8 cellular contexts compared by ENCODE assay signal in the genomic region with DNA sequence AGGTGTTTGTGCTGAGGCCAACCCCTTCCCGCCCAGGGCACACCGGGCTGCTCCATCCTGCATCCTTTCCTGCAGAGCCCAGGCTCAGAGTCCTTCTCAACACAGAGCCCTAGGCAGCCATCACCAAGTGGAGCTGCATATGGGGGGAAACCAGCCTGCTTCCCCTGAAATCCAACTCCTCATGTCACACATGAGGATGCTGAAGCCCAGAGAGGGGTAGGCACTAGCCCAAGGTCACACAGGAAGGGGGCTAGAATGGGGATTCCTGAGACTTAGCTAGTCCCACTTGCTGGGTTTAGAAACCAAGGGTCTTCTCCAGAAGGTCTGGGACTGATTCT. TPM values are rescaled to one million over a fixed set of nuclear protein-coding genes. Genes with fewer than 3 reads are reported as not detected.
DNase-seq lines count a peak whose midpoint lies in the region; ATAC-seq, FAIRE-seq and TF ChIP-seq lines count a peak whose summit lies in the region.

No MANE protein-coding gene starts in this region.

- peak overlapping the region; percentile 69 for H3K23ac ChIP-seq in IMR-90 (ENCODE audit: low read depth, low read length)

- H3K4me2 ChIP-seq in BLaER1 treated with 17β-estradiol and CSF1 and Interleukin-3, amounts not matched to agents 10 nM and 100 nM = peak overlapping the region; percentile 73 to 100 (median 89)
- no peak overlapping the region for H3K4me2 ChIP-seq in IMR-90 (ENCODE audit: low read depth, low read length)

- no peaks in the 10 kb centered on the region for H3K9me3 ChIP-seq in BLaER1 treated with 17β-estradiol and CSF1 and Interleukin-3, amounts not matched to agents 10 nM and 100 nM (replicated peaks in 1 of 11)
- H3K9me3 ChIP-seq in IMR-90 (ENCODE audit: control insufficient read depth, insufficient read depth, low read length) (no peaks in the 10 kb centered on the region), kidney (ENCODE audit: control insufficient read depth in 1 of 2, low read length in 2 of 2) (no peaks in the 10 kb centered on the region)

- peak overlapping the region; percentile 35 for H2BK5ac ChIP-seq in IMR-90 (ENCODE audit: low read depth, low read length, poor library complexity, severe bottlenecking)

- no TSS peak for BruUV-seq in IMR-90 (replicated peaks; lab: Mats Ljungman, UMichigan)

- H3K4me3 ChIP-seq in BLaER1 treated with 17β-estradiol and CSF1 and Interleukin-3, amounts not matched to agents 10 nM and 100 nM = peak overlapping the region in 2 of 10 experiments; percentile 11 to 38; a peak in 2 of 20 replicates
- H3K4me3 ChIP-seq in IMR-90 (ENCODE audit: insufficient read depth, low read depth, low read length) = no peak overlapping the region
- H3K4me3 ChIP-seq in kidney (ENCODE audit: low read length in 2 of 2) = no peak overlapping the region

- H3K27ac ChIP-seq in BLaER1 treated with 17β-estradiol and CSF1 and Interleukin-3, amounts not matched to agents 10 nM and 100 nM = peak overlapping the region; percentile 66 to 89 (median 79)
- peak overlapping the region; percentile 70 for H3K27ac ChIP-seq in IMR-90 (ENCODE audit: insufficient read depth, low read length)
- H3K27ac ChIP-seq in kidney (ENCODE audit: low read depth in 2 of 2, low read length in 2 of 2) = peak overlapping the region in 1 of 2 donors; percentile 75

- H2BK120ac ChIP-seq in IMR-90 (ENCODE audit: low read depth, low read length) = peak overlapping the region; percentile 94

- intact Hi-C loops in IMR-90 (cut with micrococcal nuclease) (no loop called here), natural killer cell (cut with micrococcal nuclease) (loop anchor here (5.0 kb wide), 1 partner anchor 41 kb away; no protein-coding TSS in a partner anchor), kidney (cut with DNase I) (no loop called here)

- TF ChIP-seq CTCF in IMR-90 (conservative IDR thresholded peaks at IDR 0.05; ENCODE audit: low read depth, low read length) (no peak), natural killer cell (IDR thresholded peaks at IDR 0.05) (no peak), kidney (IDR thresholded peaks at IDR 0.05; ENCODE audit: borderline replicate concordance, extremely low read depth, insufficient read depth) (no peak)

- H3K56ac ChIP-seq in IMR-90 (ENCODE audit: extremely low read depth, insufficient read depth, low read length) = peak overlapping the region; percentile 75; the same call in 1 of the 2 replicates

- peak overlapping the region; percentile 95 for H3K4ac ChIP-seq in IMR-90 (ENCODE audit: low read depth, low read length)

- peak overlapping the region; percentile 95 for H2AK5ac ChIP-seq in IMR-90 (ENCODE audit: low read depth, low read length)

- ATAC-seq in IMR-90 (ENCODE audit: low read depth) (peak; percentile 3; the same call in 1 of the 2 replicates), natural killer cell (peak; percentile 0 to 6 (median 1)), GM21526 (IDR thresholded peaks at IDR 0.05; ENCODE audit: low FRiP score, unreplicated experiment) (no peak), GM18519 (IDR thresholded peaks at IDR 0.05; ENCODE audit: low FRiP score, unreplicated experiment) (no peak)
- no peak for ATAC-seq in central memory CD8-positive, alpha-beta T cell (replicated peaks; ENCODE audit: extremely low read depth, poor library complexity, severe bottlenecking)

- CTCF ChIA-PET in IMR-90 (lab: Yijun Ruan, JAX) = interaction anchor here (1.2 kb wide), 1 partner anchor 40 kb away, joined by 3 read pairs; no protein-coding TSS in a partner anchor

- H4K8ac ChIP-seq in IMR-90 (ENCODE audit: low read depth in 2 of 2, low read length in 2 of 2) = peak overlapping the region; percentile 53 to 77

- H2BK15ac ChIP-seq in IMR-90 (ENCODE audit: low read depth, low read length) = peak overlapping the region; percentile 73; the same call in 2 of the 3 replicates

- POLR2A ChIA-PET in IMR-90 (lab: Charles Lee; ENCODE audit: unreplicated experiment) = interaction anchor here (0.6 kb wide), 1 partner anchor 86 kb away, joined by 4 read pairs; no protein-coding TSS in a partner anchor

- H3K4me3 Mint-ChIP-seq in central memory CD8-positive, alpha-beta T cell = peak overlapping the region; percentile 70
- H3K4me3 Mint-ChIP-seq in natural killer cell = peak overlapping the region; percentile 70

- TF ChIP-seq RAD21 in IMR-90 (IDR thresholded peaks at IDR 0.05; ENCODE audit: low read length) = no peak

- peak overlapping the region; percentile 43 for H3K18ac ChIP-seq in IMR-90 (ENCODE audit: low read depth, low read length)

- peak overlapping the region; percentile 45 for H4K5ac ChIP-seq in IMR-90 (ENCODE audit: low read depth, low read length)

- WGBS in IMR-90 (ENCODE audit: extremely low coverage in 2 of 2, insufficient read length in 1 of 2), 2 experiments = no CpG with 5 or more reads among the region's 2 CpGs

- H3K9ac ChIP-seq in BLaER1 treated with 17β-estradiol and CSF1 and Interleukin-3, amounts not matched to agents 10 nM and 100 nM = peak overlapping the region; percentile 43 to 78 (median 69); a peak in 19 of 22 replicates
- no peak overlapping the region for H3K9ac ChIP-seq in IMR-90 (ENCODE audit: low read depth, low read length)
- H3K9ac ChIP-seq in kidney (ENCODE audit: low read length in 2 of 2) = no peak overlapping the region

- H3K36me3 Mint-ChIP-seq in central memory CD8-positive, alpha-beta T cell (ENCODE audit: insufficient read depth) = peaks cover 7% of the 10 kb centered on the region
- H3K36me3 Mint-ChIP-seq in natural killer cell = no peaks in the 10 kb centered on the region

- H4K20me1 ChIP-seq in BLaER1 treated with 17β-estradiol and CSF1 and Interleukin-3, amounts not matched to agents 10 nM and 100 nM = peaks cover 0 to 4% (median 0%) of the 10 kb centered on the region in 11 experiments; a peak in 1 of 22 replicates
- no peaks in the 10 kb centered on the region for H4K20me1 ChIP-seq in IMR-90 (ENCODE audit: insufficient read depth, low read length)

- H2AFZ ChIP-seq in IMR-90 (replicated peaks; ENCODE audit: low read length, poor library complexity) = peak overlapping the region; percentile 80

- dilution Hi-C loops in IMR-90 (cut with HindIII; ENCODE audit: low sequenced_read_pairs, unreplicated experiment) = no loop called here

- peaks cover 85% of the 10 kb centered on the region for H3K4me1 Mint-ChIP-seq in central memory CD8-positive, alpha-beta T cell
- peaks cover 60 to 68% of the 10 kb centered on the region in 2 donors for H3K4me1 Mint-ChIP-seq in natural killer cell

- peak overlapping the region; percentile 85 for H3K14ac ChIP-seq in IMR-90 (replicated peaks; ENCODE audit: low read depth, low read length)

- H4K91ac ChIP-seq in IMR-90 (ENCODE audit: insufficient read depth, low read depth, low read length) = peak overlapping the region; percentile 91

- DNase-seq in IMR-90 = no peak
- no peak for DNase-seq in central memory CD8-positive, alpha-beta T cell (ENCODE audit: low spot score in 2 of 2)
- no peak for DNase-seq in natural killer cell
- DNase-seq in stimulated activated CD4-positive, alpha-beta T cell treated with anti-CD3 and anti-CD28 coated beads, Interleukin-4, amount 100 ng/mL, for 24 hours = no peak
- DNase-seq in kidney = no peak

- peak overlapping the region; percentile 86 for H2AK9ac ChIP-seq in IMR-90 (replicated peaks; ENCODE audit: low read depth, low read length, poor library complexity)

- no peaks in the 10 kb centered on the region for H3K36me3 ChIP-seq in BLaER1 treated with 17β-estradiol and CSF1 and Interleukin-3, amounts not matched to agents 10 nM and 100 nM
- H3K36me3 ChIP-seq in IMR-90 (ENCODE audit: control insufficient read depth, insufficient read depth, low read length) (no peaks in the 10 kb centered on the region), kidney (ENCODE audit: control insufficient read depth in 1 of 2, insufficient read depth in 2 of 2, low read length in 2 of 2) (no peaks in the 10 kb centered on the region)

- H3K79me1 ChIP-seq in IMR-90 (ENCODE audit: low read depth in 1 of 2, low read length in 2 of 2) = no peaks in the 10 kb centered on the region

- peaks cover 17% of the 10 kb centered on the region for H3K9me1 ChIP-seq in IMR-90 (ENCODE audit: insufficient read depth, low read length)

- H3K27ac Mint-ChIP-seq in central memory CD8-positive, alpha-beta T cell (ENCODE audit: low read depth) = peak overlapping the region; percentile 95
- H3K27ac Mint-ChIP-seq in natural killer cell = peak overlapping the region; percentile 93 to 97

- H3K27me3 ChIP-seq in BLaER1 treated with 17β-estradiol and CSF1 and Interleukin-3, amounts not matched to agents 10 nM and 100 nM = no peaks in the 10 kb centered on the region
- H3K27me3 ChIP-seq in IMR-90 (ENCODE audit: control insufficient read depth, insufficient read depth, low read length) = no peaks in the 10 kb centered on the region

- FAIRE-seq in kidney (lab: Jason Lieb, UNC) = no peak

- no peak for TF ChIP-seq POLR2A in IMR-90 (IDR thresholded peaks at IDR 0.05; ENCODE audit: low read depth, low read length)

- H2BK20ac ChIP-seq in IMR-90 (ENCODE audit: low read depth, low read length) = peak overlapping the region; percentile 93

- H3K27me3 Mint-ChIP-seq in central memory CD8-positive, alpha-beta T cell = no peaks in the 10 kb centered on the region
- no peaks in the 10 kb centered on the region for H3K27me3 Mint-ChIP-seq in natural killer cell (ENCODE audit: low read depth in 2 of 2)

- peaks cover 80 to 100% (median 95%) of the 10 kb centered on the region in 10 experiments for H3K4me1 ChIP-seq in BLaER1 treated with 17β-estradiol and CSF1 and Interleukin-3, amounts not matched to agents 10 nM and 100 nM
- H3K4me1 ChIP-seq in IMR-90 (ENCODE audit: control insufficient read depth, insufficient read depth, low read length) = peaks cover 20% of the 10 kb centered on the region
- H3K4me1 ChIP-seq in kidney (ENCODE audit: control insufficient read depth in 1 of 2, insufficient read depth in 1 of 2, low read depth in 1 of 2, low read length in 2 of 2) = peaks cover 0 to 15% of the 10 kb centered on the region in 2 donors

- H3K9me3 Mint-ChIP-seq in central memory CD8-positive, alpha-beta T cell = no peaks in the 10 kb centered on the region
- no peaks in the 10 kb centered on the region for H3K9me3 Mint-ChIP-seq in natural killer cell

- in situ Hi-C loops in IMR-90 (cut with MboI; ENCODE audit: low sequenced_read_pairs) = no loop called here

TF ChIP-seq in IMR-90, 13 proteins besides CTCF, POLR2A, EP300 and RAD21:
- TF ChIP-seq SMC3 (IDR thresholded peaks at IDR 0.05; ENCODE audit: low read depth, low read length) = no peak
- no peak for TF ChIP-seq MXI1 (IDR thresholded peaks at IDR 0.05; ENCODE audit: borderline replicate concordance, low read depth, low read length)
- TF ChIP-seq BHLHE40 (IDR thresholded peaks at IDR 0.05; ENCODE audit: low read depth, low read length) = no peak
- no peak for TF ChIP-seq RFX5 (IDR thresholded peaks at IDR 0.05; ENCODE audit: low read depth, low read length)

RNA-seq across cellular contexts. Expression of a gene that starts 5.5 kb away (rescaled TPM):
- total RNA-seq in IMR-90 (2012; rRNA removed) = 4.3 and 5.0 TPM in 2 replicates
- polyA plus RNA-seq in IMR-90 (2012; rRNA removed) = 8.6 and 8.9 TPM in 2 replicates
- polyA plus RNA-seq in IMR-90 (2012; cell fraction: cytosol; rRNA removed) = 6.3 and 11.9 TPM in 2 replicates
- 4.3 and 6.7 TPM in 2 replicates for polyA plus RNA-seq in IMR-90 (2012; cell fraction: nucleus; rRNA removed; ENCODE audit: low replicate concordance)
- 100 to 1,000 TPM; 152 to 173 (median 172) TPM for total RNA-seq in natural killer cell
- 47.1 TPM for total RNA-seq in kidney
- polyA plus RNA-seq in kidney (ENCODE audit: insufficient read depth, low read depth, low replicate concordance) = 7.7 TPM

Comparison
In these comparisons a context has a peak if more than half of its experiments do, and no peak if none do; other contexts are left out.
1. H3K9ac ChIP-seq: peak in BLaER1 treated with 17β-estradiol and CSF1 and Interleukin-3, amounts not matched to agents 10 nM and 100 nM (11 of 11); none in IMR-90 (single experiment) and kidney (0 of 2).
2. ATAC-seq: peak in IMR-90 (single experiment) and natural killer cell (3 of 3); none in central memory CD8-positive, alpha-beta T cell (single experiment), GM21526 (single experiment) and GM18519 (single experiment).